ENCODE assay signal across 36 cellular contexts in the genomic region with DNA sequence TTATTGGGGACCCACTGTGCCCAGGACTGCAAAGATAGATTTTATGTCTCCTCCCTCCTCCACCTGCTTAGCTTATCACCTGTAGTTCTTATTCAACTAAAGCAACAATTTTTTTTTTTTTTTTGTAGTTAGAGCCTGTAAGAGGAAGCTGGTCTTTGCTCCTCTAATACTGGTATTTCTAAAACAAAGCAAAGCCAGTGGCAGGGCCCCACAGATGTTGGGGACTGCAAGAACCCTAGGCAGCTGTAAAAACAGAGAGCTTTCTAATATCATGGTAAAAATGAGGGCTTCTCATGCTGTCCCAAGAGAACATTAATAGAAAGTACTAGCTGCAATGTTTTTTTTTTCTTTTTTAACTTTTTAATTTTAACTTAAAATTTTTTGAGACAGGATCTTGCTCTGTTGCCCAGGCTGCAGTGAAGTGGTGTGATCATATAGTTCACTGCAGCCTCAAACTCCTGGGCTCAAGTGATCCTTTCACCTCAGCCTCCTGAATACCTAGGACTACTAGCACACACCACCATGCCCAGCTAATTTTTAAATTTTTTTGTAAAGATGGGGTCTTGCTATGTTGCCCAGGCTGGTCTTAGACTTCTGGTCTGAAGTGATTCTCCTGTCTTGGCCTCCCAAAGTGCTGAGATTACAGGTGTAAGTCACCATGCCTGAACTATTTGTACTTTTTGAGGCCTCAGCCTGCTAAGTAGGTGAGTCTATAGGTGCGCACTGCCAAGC. TPM values are rescaled to one million over a fixed set of nuclear protein-coding genes. Genes with fewer than 3 reads are reported as not detected.
"Had no signal": no experiment of that assay in that cellular context is flagged by ENCODE, and none has a peak within 500 bp of the region (broad histone marks: within the 10 kb centered on the region; RNA-seq: fewer than 3 reads in every experiment).

No MANE protein-coding gene starts in this region.

- FAIRE-seq: islet of Langerhans, kidney had no signal

- H3K9me3 ChIP-seq: left lung, lower lobe of right lung, neutrophil, right atrium auricular region, testis, thyroid gland, transverse colon, upper lobe of left lung, vagina had no signal

- H3K4me3 ChIP-seq: left lung, lower lobe of right lung, neural progenitor cell, right atrium auricular region, smooth muscle cell, testis, thyroid gland, transverse colon, upper lobe of left lung, vagina had no signal

- H3K36me3 Mint-ChIP-seq: immature natural killer cell; mesothelial cell of epicardium; naive B cell; natural killer cell; stimulated activated memory B cell treated with anti-CD40 and anti-IgM and Interleukin-4, amounts not matched to agents 10 μg/mL and 1 μg/mL and 100 μg/mL, for 72 hours had no signal

- H3K27ac Mint-ChIP-seq: immature natural killer cell; mesothelial cell of epicardium; natural killer cell; neural progenitor cell; progenitor cell of endocrine pancreas; stimulated activated memory B cell treated with anti-CD40 and anti-IgM and Interleukin-4, amounts not matched to agents 10 μg/mL and 1 μg/mL and 100 μg/mL, for 72 hours; stimulated activated naive CD8-positive, alpha-beta T cell treated with anti-CD3 and anti-CD28 coated beads, Interleukin-15, amount 100 ng/mL, for 72 hours had no signal

- H3K4me1 Mint-ChIP-seq: immature natural killer cell; mesothelial cell of epicardium; naive B cell; natural killer cell; stimulated activated memory B cell treated with anti-CD40 and anti-IgM and Interleukin-4, amounts not matched to agents 10 μg/mL and 1 μg/mL and 100 μg/mL, for 72 hours; stimulated activated naive CD8-positive, alpha-beta T cell treated with anti-CD3 and anti-CD28 coated beads, Interleukin-15, amount 100 ng/mL, for 72 hours had no signal

- H3K27me3 ChIP-seq: left lung, neural progenitor cell, neutrophil, right atrium auricular region, testis, thyroid gland, transverse colon, upper lobe of left lung, vagina had no signal

- H3K4me2 ChIP-seq: neural progenitor cell, smooth muscle cell had no signal

- H3K9ac ChIP-seq: neural progenitor cell had no signal

- H3K4me1 ChIP-seq: left lung, lower lobe of right lung, neural progenitor cell, thyroid gland, upper lobe of left lung, vagina had no signal

- H3K4me3 Mint-ChIP-seq: immature natural killer cell; mesothelial cell of epicardium; naive B cell; natural killer cell; nephron progenitor cell; neural progenitor cell; stimulated activated memory B cell treated with anti-CD40 and anti-IgM and Interleukin-4, amounts not matched to agents 10 μg/mL and 1 μg/mL and 100 μg/mL, for 72 hours; stimulated activated naive CD8-positive, alpha-beta T cell treated with anti-CD3 and anti-CD28 coated beads, Interleukin-15, amount 100 ng/mL, for 72 hours had no signal

- DNase-seq: hypothalamus; immature natural killer cell; kidney; left colon; left lung; lower lobe of right lung; mammary epithelial cell; mesenchymal stem cell; naive B cell; natural killer cell; nephron progenitor cell; occipital lobe; stimulated activated CD4-positive, alpha-beta T cell treated with anti-CD3 and anti-CD28 coated beads, Interleukin-1b, Interleukin-23, amount 100 ng/mL, for 48 hours; stimulated activated CD4-positive, alpha-beta T cell treated with anti-CD3 and anti-CD28 coated beads, Interleukin-2, amount 100 ng/mL, for 48 hours; stimulated activated CD4-positive, alpha-beta T cell treated with anti-CD3 and anti-CD28 coated beads, Interleukin-4, amount 100 ng/mL, for 4 hours; stimulated activated CD8-positive, alpha-beta memory T cell treated with anti-CD3 and anti-CD28 coated beads, Interleukin-4, amount 100 ng/mL, for 48 hours; stimulated activated naive CD4-positive, alpha-beta T cell treated with Interleukin-2 at 50 U/mL for 16 hours; stimulated activated naive CD8-positive, alpha-beta T cell treated with anti-CD3 and anti-CD28 coated beads, Interleukin-15, amount 100 ng/mL, for 72 hours; testis; thyroid gland; transverse colon; upper lobe of left lung had no signal

- H3K36me3 ChIP-seq: left lung, lower lobe of right lung, neural progenitor cell, neutrophil, right atrium auricular region, thyroid gland, transverse colon, upper lobe of left lung, vagina had no signal

- H2AFZ ChIP-seq: neural progenitor cell had no signal

- H3K27me3 Mint-ChIP-seq: stimulated activated naive CD8-positive, alpha-beta T cell treated with anti-CD3 and anti-CD28 coated beads, Interleukin-15, amount 100 ng/mL, for 72 hours had no signal

- H3K9me3 Mint-ChIP-seq: immature natural killer cell; mesothelial cell of epicardium; naive B cell; natural killer cell; nephron progenitor cell; neural progenitor cell; stimulated activated memory B cell treated with anti-CD40 and anti-IgM and Interleukin-4, amounts not matched to agents 10 μg/mL and 1 μg/mL and 100 μg/mL, for 72 hours; stimulated activated naive CD8-positive, alpha-beta T cell treated with anti-CD3 and anti-CD28 coated beads, Interleukin-15, amount 100 ng/mL, for 72 hours had no signal

- H3K27ac ChIP-seq: left lung, lower lobe of right lung, neural progenitor cell, neutrophil, right atrium auricular region, thyroid gland, transverse colon, upper lobe of left lung, vagina had no signal

RNA-seq across cellular contexts. Expression of gene SPATA12, which starts 27.1 kb away (rescaled TPM):
- total RNA-seq: kidney, left colon, liver, mesothelial cell of epicardium, mononuclear cell, natural killer cell, occipital lobe, osteocyte, right atrium auricular region, skeletal muscle tissue, smooth muscle cell, thyroid gland, transverse colon, urinary bladder, vagina had no signal
- polyA plus RNA-seq: immature natural killer cell, liver, smooth muscle cell had no signal
